In genomic region chrX:53440101-53440500, GRCh38 we compare ENCODE assay signal across 8 cellular contexts. TPM values are rescaled to one million over a fixed set of nuclear protein-coding genes. Genes with fewer than 3 reads are reported as not detected.
A peak's percentile ranks its signal among the peaks of the same experiment; 100 is the strongest.
DNase-seq lines count a peak whose midpoint lies in the region; ATAC-seq and TF ChIP-seq lines count a peak whose summit lies in the region.

No MANE protein-coding gene starts in this region.

- no peaks in the 10 kb centered on the region for H3K9me3 Mint-ChIP-seq in T-helper 2 cell treated with Interferon-gamma antibody and Interleukin-4, amounts not matched to agents 5 μg/mL and 100 μg/mL, for 36 hours
- H3K9me3 Mint-ChIP-seq in T-cell (no peaks in the 10 kb centered on the region), glutamatergic neuron (ENCODE audit: unreplicated experiment) (peaks cover 6% of the 10 kb centered on the region)

- POLR2A ChIA-PET in T-cell (lab: Charles Lee) = no interaction called here

- no peaks in the 10 kb centered on the region for H3K27me3 Mint-ChIP-seq in T-helper 2 cell treated with Interferon-gamma antibody and Interleukin-4, amounts not matched to agents 5 μg/mL and 100 μg/mL, for 36 hours (ENCODE audit: low read depth)
- peaks cover 5 to 25% of the 10 kb centered on the region in 2 donors for H3K27me3 Mint-ChIP-seq in T-cell
- no peaks in the 10 kb centered on the region for H3K27me3 Mint-ChIP-seq in glutamatergic neuron (ENCODE audit: unreplicated experiment)

- peak overlapping the region; percentile 69 for H3K4me3 Mint-ChIP-seq in T-helper 2 cell treated with Interferon-gamma antibody and Interleukin-4, amounts not matched to agents 5 μg/mL and 100 μg/mL, for 36 hours
- H3K4me3 Mint-ChIP-seq in T-cell = peak overlapping the region in 2 of 3 donors; percentile 49 to 77
- peak overlapping the region; percentile 83 for H3K4me3 Mint-ChIP-seq in glutamatergic neuron (ENCODE audit: unreplicated experiment)

- DNase-seq in T-helper 2 cell treated with Interferon-gamma antibody and Interleukin-4, amounts not matched to agents 5 μg/mL and 100 μg/mL, for 36 hours (ENCODE audit: low spot score) = no peak
- DNase-seq in T-helper 2 cell (no peak), T-cell (no peak), glutamatergic neuron (no peak), superior temporal gyrus (ENCODE audit: extremely low spot score) (peak; percentile 5), left ventricle myocardium superior (no peak), retina (no peak)

- H3K36me3 Mint-ChIP-seq in T-helper 2 cell treated with Interferon-gamma antibody and Interleukin-4, amounts not matched to agents 5 μg/mL and 100 μg/mL, for 36 hours (ENCODE audit: low read depth) = no peaks in the 10 kb centered on the region
- H3K36me3 Mint-ChIP-seq in T-cell = no peaks in the 10 kb centered on the region
- H3K36me3 Mint-ChIP-seq in glutamatergic neuron (ENCODE audit: unreplicated experiment) = no peaks in the 10 kb centered on the region

- peak overlapping the region; percentile 89 for H3K27ac Mint-ChIP-seq in T-helper 2 cell treated with Interferon-gamma antibody and Interleukin-4, amounts not matched to agents 5 μg/mL and 100 μg/mL, for 36 hours
- H3K27ac Mint-ChIP-seq in T-cell (no peak overlapping the region), glutamatergic neuron (ENCODE audit: unreplicated experiment) (peak overlapping the region; percentile 84)

- peaks cover 41% of the 10 kb centered on the region for H3K4me1 Mint-ChIP-seq in T-helper 2 cell treated with Interferon-gamma antibody and Interleukin-4, amounts not matched to agents 5 μg/mL and 100 μg/mL, for 36 hours (ENCODE audit: low read depth)
- peaks cover 12 to 18% (median 17%) of the 10 kb centered on the region in 3 donors for H3K4me1 Mint-ChIP-seq in T-cell
- peaks cover 3% of the 10 kb centered on the region for H3K4me1 Mint-ChIP-seq in glutamatergic neuron (ENCODE audit: low read depth, unreplicated experiment)

- CTCF ChIA-PET in T-cell (lab: Charles Lee) = no interaction called here

- ATAC-seq in T-cell (replicated peaks in 1 of 4) (no peak), left ventricle myocardium superior (no peak), HG02981 (IDR thresholded peaks at IDR 0.05; ENCODE audit: unreplicated experiment) (no peak)

- intact Hi-C loops in left ventricle myocardium superior (cut with micrococcal nuclease) = no loop called here

- no peak for TF ChIP-seq CTCF in glutamatergic neuron (IDR thresholded peaks at IDR 0.05; ENCODE audit: partially characterized antibody, unreplicated experiment)

RNA-seq across cellular contexts. Expression of gene HSD17B10, which starts 5.9 kb away (rescaled TPM):
- total RNA-seq in T-cell = 10 to 100 TPM; 36.6 to 60.0 (median 43.3) TPM
- total RNA-seq in glutamatergic neuron (ENCODE audit: unreplicated experiment) = 89.0 TPM
- 102 TPM for total RNA-seq in left ventricle myocardium superior

RNA-seq across cellular contexts. Expression of gene RIBC1, which starts 17.4 kb away (rescaled TPM):
- 1 to 10 TPM; 1.5 to 2.7 (median 2.1) TPM for total RNA-seq in T-cell
- total RNA-seq in glutamatergic neuron (ENCODE audit: unreplicated experiment) = 0.64 TPM
- 0.52 TPM for total RNA-seq in left ventricle myocardium superior

RNA-seq across cellular contexts. Expression of gene SMC1A, which starts 17.6 kb away (rescaled TPM):
- total RNA-seq in T-cell = 10 to 100 TPM; 46.8 to 73.0 (median 66.0) TPM
- total RNA-seq in glutamatergic neuron (ENCODE audit: unreplicated experiment) = 48.1 TPM
- 40.2 TPM for total RNA-seq in left ventricle myocardium superior

Comparison
In these comparisons a context has a peak if more than half of its experiments do, and no peak if none do; other contexts are left out.
1. H3K27ac Mint-ChIP-seq: peak in T-helper 2 cell treated with Interferon-gamma antibody and Interleukin-4, amounts not matched to agents 5 μg/mL and 100 μg/mL, for 36 hours (single experiment) and glutamatergic neuron (single experiment); none in T-cell (0 of 2).
2. Peak in every context shown above with its lines, with median percentiles within 50 percentile points of each other: H3K4me3 Mint-ChIP-seq.